In the genomic region with DNA sequence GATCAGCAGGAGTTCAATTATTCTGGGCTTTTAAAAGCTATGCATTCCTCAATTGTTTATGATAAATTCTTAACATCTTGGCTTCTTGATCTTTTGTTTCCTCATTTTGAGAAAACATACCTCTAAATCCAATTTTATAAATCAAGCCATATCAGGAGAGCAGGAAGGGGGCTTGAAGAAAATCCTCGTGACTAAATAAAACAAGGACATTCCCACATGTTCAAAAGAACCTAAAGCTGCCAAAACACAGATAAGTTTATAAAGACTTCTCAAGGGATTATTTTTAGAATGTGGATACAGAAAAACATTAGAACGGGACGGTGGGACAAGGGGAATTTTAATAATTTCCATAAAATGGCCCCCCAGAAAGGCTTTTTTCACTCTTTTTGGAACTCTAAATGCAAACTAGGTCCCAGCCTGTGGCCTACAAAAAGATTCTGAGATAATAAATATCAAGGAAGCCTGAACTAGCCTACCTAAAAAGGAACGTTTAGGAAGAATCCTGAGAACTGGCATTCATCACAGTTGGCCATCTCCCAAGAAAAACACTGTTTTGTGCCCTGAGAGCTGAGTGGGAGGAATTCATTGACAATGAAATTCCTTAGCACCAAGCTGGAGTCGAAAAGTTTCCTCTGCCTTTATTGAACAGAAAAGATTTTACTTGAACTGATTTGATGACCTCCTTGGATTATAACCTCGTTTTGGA, we compare ENCODE assay signal across 11 cellular contexts. TPM values are rescaled to one million over a fixed set of nuclear protein-coding genes. Genes with fewer than 3 reads are reported as not detected.
DNase-seq lines count a peak whose midpoint lies in the region; FAIRE-seq and TF ChIP-seq lines count a peak whose summit lies in the region.
"Had no signal": no experiment of that assay in that cellular context is flagged by ENCODE, and none has a peak within 500 bp of the region (broad histone marks: within the 10 kb centered on the region; RNA-seq: fewer than 3 reads in every experiment).

No MANE protein-coding gene starts in this region.

- no peak overlapping the region for H4K8ac ChIP-seq in H9 (replicated peaks; ENCODE audit: insufficient read length, low read depth, low read length)

- H3K18ac ChIP-seq in H9 (ENCODE audit: insufficient read length, low read depth, low read length) = no peak overlapping the region

- H3K4me1 ChIP-seq in neuron (ENCODE audit: insufficient read depth, low read length) (peaks cover 14% of the 10 kb centered on the region), H9 (ENCODE audit: insufficient read depth, low read length) (no peaks in the 10 kb centered on the region)

- no peaks in the 10 kb centered on the region for H4K20me1 ChIP-seq in H9 (ENCODE audit: control insufficient read depth, insufficient read depth, insufficient read length)

- no peaks in the 10 kb centered on the region for H3K27me3 Mint-ChIP-seq in H9 (ENCODE audit: low read depth)
- H3K27me3 Mint-ChIP-seq: naive B cell had no signal

- H3K36me3 Mint-ChIP-seq in H9 (ENCODE audit: insufficient read depth in 1 of 3, low read depth in 3 of 3) = no peaks in the 10 kb centered on the region
- H3K36me3 Mint-ChIP-seq: activated naive CD4-positive, alpha-beta T cell treated with anti-CD3 and anti-CD28 coated beads, Interleukin-2, amount 50 U/mL, for 72 hours; naive B cell had no signal

- H3K9me3 Mint-ChIP-seq in H9 = no peaks in the 10 kb centered on the region
- H3K9me3 Mint-ChIP-seq: activated naive CD4-positive, alpha-beta T cell treated with anti-CD3 and anti-CD28 coated beads, Interleukin-2, amount 50 U/mL, for 72 hours; naive B cell had no signal

- peak overlapping the region; percentile 44 for H2AFZ ChIP-seq in neuron (ENCODE audit: low read depth, low read length)
- H2AFZ ChIP-seq in H9 (ENCODE audit: low read length) = no peak overlapping the region

- no peak overlapping the region for H2AK5ac ChIP-seq in H9 (ENCODE audit: insufficient read length, low read length)

- H3K4me1 Mint-ChIP-seq in H9 = peaks cover 14 to 17% of the 10 kb centered on the region in 2 experiments
- H3K4me1 Mint-ChIP-seq: naive B cell had no signal

- no peak overlapping the region for H3K23ac ChIP-seq in H9 (ENCODE audit: insufficient read length, low read depth, low read length)

- no peak overlapping the region for H3K4ac ChIP-seq in H9 (ENCODE audit: low read depth, low read length)

- H3K36me3 ChIP-seq in neuron (ENCODE audit: insufficient read depth, low read length) = no peaks in the 10 kb centered on the region

- H3K23me2 ChIP-seq in H9 (ENCODE audit: insufficient read length, low read depth, low read length, poor library complexity, severe bottlenecking) = no peaks in the 10 kb centered on the region

- DNase-seq in AG08395 (ENCODE audit: low spot score) (peak; percentile 49), SK-MEL-5 (ENCODE audit: low read depth, low spot score) (peak; percentile 51), fibroblast of villous mesenchyme (ENCODE audit: low read depth) (peak; percentile 57), D721Med (ENCODE audit: insufficient read length, low spot score) (no peak), H9 (no peak), SW480 (ENCODE audit: low spot score) (no peak)
- DNase-seq in stimulated activated naive CD4-positive, alpha-beta T cell treated with Interleukin-2 at 50 U/mL for 16 hours (lab: John Stamatoyannopoulos, UW) = no peak
- DNase-seq: AML-193, naive B cell had no signal

- H3K27ac Mint-ChIP-seq in H9 = 0 out of 7 replicates have a peak overlapping the region, but pooled peaks of 1 of the 3 experiments have one; percentile 62
- H3K27ac Mint-ChIP-seq: activated naive CD4-positive, alpha-beta T cell treated with anti-CD3 and anti-CD28 coated beads, Interleukin-2, amount 50 U/mL, for 72 hours; naive B cell had no signal

- TF ChIP-seq CTCF in fibroblast of villous mesenchyme (IDR thresholded peaks at IDR 0.05; ENCODE audit: insufficient read depth, low read depth, low read length) = no peak
- no peak for TF ChIP-seq CTCF in D721Med (IDR thresholded peaks at IDR 0.05; ENCODE audit: insufficient read depth, missing control alignments)
- no peak for TF ChIP-seq CTCF in H9 (conservative IDR thresholded peaks at IDR 0.05)

- H4K91ac ChIP-seq in H9 (ENCODE audit: insufficient read length, low read depth, low read length) = no peak overlapping the region

- H4K5ac ChIP-seq in H9 (ENCODE audit: insufficient read length, low read depth, low read length) = no peak overlapping the region

- in situ Hi-C loops in SK-MEL-5 (cut with HindIII; ENCODE audit: low pct_unique_long_range_greater_than_20kb, low sequenced_read_pairs) = no loop called here

- H3K79me1 ChIP-seq in H9 (ENCODE audit: insufficient read depth, low read depth, low read length, poor library complexity, severe bottlenecking) = no peaks in the 10 kb centered on the region

- no peak overlapping the region for H2BK15ac ChIP-seq in H9 (ENCODE audit: low read depth, low read length)

- no peak overlapping the region for H2BK120ac ChIP-seq in H9 (ENCODE audit: low read depth, low read length, poor library complexity, severe bottlenecking)

- no peak overlapping the region for H3T11ph ChIP-seq in H9 (ENCODE audit: low read length)

- H3K56ac ChIP-seq in H9 (ENCODE audit: insufficient read length, low read depth, low read length) = no peak overlapping the region

- FAIRE-seq in D721Med (lab: Jason Lieb, UNC) = no peak

- no peak overlapping the region for H2BK12ac ChIP-seq in H9 (ENCODE audit: insufficient read length, low read depth, low read length)

- no peak overlapping the region for H2BK20ac ChIP-seq in H9 (ENCODE audit: low read depth, low read length, poor library complexity, severe bottlenecking)

- H2BK5ac ChIP-seq in H9 (ENCODE audit: insufficient read length, low read length) = no peak overlapping the region

- H3K27me3 ChIP-seq in neuron (ENCODE audit: insufficient read depth, low read length) (no peaks in the 10 kb centered on the region), H9 (ENCODE audit: insufficient read depth, low read length) (no peaks in the 10 kb centered on the region)

- no peaks in the 10 kb centered on the region for H3K79me2 ChIP-seq in H9 (ENCODE audit: insufficient read depth, low read length)

- H3K14ac ChIP-seq in H9 (ENCODE audit: insufficient read depth, low read length) = no peak overlapping the region

- H3K4me2 ChIP-seq in H9 (ENCODE audit: insufficient read depth, insufficient read length, low read length) = no peak overlapping the region

- no peak overlapping the region for H3K9ac ChIP-seq in H9 (ENCODE audit: extremely low read depth, insufficient read length, low read length)

- no peak overlapping the region for H3K4me3 Mint-ChIP-seq in H9
- H3K4me3 Mint-ChIP-seq: naive B cell had no signal

- H3K27ac ChIP-seq in H9 (ENCODE audit: insufficient read length, low read depth, low read length) = no peak overlapping the region

- H3K4me3 ChIP-seq in fibroblast of villous mesenchyme (ENCODE audit: low read depth, low read length) (no peak overlapping the region), neuron (ENCODE audit: low read length) (no peak overlapping the region)

- no CpG with 5 or more reads among the region's 6 CpGs for WGBS in H9 (ENCODE audit: extremely low coverage, insufficient read length, low lambda C conversion rate)

- H3K9me3 ChIP-seq in neuron (ENCODE audit: low read length) (no peaks in the 10 kb centered on the region), H9 (ENCODE audit: control insufficient read depth, low read depth, low read length) (no peaks in the 10 kb centered on the region)

RNA-seq across cellular contexts. Expression of gene ZAR1L, which starts 30.1 kb away (rescaled TPM):
- total RNA-seq in SK-MEL-5 (2014; rRNA removed; shearing (Covaris generic)) = not detected in 2 replicates
- polyA plus RNA-seq in SK-MEL-5 (2015; cell fraction: cytosol; rRNA removed) = not detected in 2 replicates
- polyA plus RNA-seq in SK-MEL-5 (2015; cell fraction: nucleus; rRNA removed) = not detected in 2 replicates
- total RNA-seq in fibroblast of villous mesenchyme (under 0.01 TPM in 2 replicates), H9 (2021) (0.20 TPM in 1 of 2 replicates, not detected in the other)
- total RNA-seq: activated naive CD4-positive, alpha-beta T cell treated with anti-CD3 and anti-CD28 coated beads, Interleukin-2, amount 50 U/mL, for 72 hours had no signal

RNA-seq across cellular contexts. Expression of gene BRCA2, which starts 30.2 kb away (rescaled TPM):
- 11.4 and 17.7 TPM in 2 replicates for total RNA-seq in SK-MEL-5 (2014; rRNA removed; shearing (Covaris generic))
- 11.5 and 16.3 TPM in 2 replicates for polyA plus RNA-seq in SK-MEL-5 (2015; cell fraction: cytosol; rRNA removed)
- 38.1 and 41.6 TPM in 2 replicates for polyA plus RNA-seq in SK-MEL-5 (2015; cell fraction: nucleus; rRNA removed)
- total RNA-seq in fibroblast of villous mesenchyme = 10.4 and 11.0 TPM in 2 replicates
- 16.8 and 17.0 TPM in 2 replicates for total RNA-seq in H9 (2021)

Comparison
In these comparisons a context has a peak if more than half of its experiments do, and no peak if none do; other contexts are left out.
1. DNase-seq: peak in AG08395 (single experiment), SK-MEL-5 (single experiment) and fibroblast of villous mesenchyme (single experiment); none in D721Med (single experiment), H9 (single experiment), stimulated activated naive CD4-positive, alpha-beta T cell treated with Interleukin-2 at 50 U/mL for 16 hours (single experiment) and SW480 (single experiment).